ENCODE assay signal across 15 cellular contexts in the genomic region with DNA sequence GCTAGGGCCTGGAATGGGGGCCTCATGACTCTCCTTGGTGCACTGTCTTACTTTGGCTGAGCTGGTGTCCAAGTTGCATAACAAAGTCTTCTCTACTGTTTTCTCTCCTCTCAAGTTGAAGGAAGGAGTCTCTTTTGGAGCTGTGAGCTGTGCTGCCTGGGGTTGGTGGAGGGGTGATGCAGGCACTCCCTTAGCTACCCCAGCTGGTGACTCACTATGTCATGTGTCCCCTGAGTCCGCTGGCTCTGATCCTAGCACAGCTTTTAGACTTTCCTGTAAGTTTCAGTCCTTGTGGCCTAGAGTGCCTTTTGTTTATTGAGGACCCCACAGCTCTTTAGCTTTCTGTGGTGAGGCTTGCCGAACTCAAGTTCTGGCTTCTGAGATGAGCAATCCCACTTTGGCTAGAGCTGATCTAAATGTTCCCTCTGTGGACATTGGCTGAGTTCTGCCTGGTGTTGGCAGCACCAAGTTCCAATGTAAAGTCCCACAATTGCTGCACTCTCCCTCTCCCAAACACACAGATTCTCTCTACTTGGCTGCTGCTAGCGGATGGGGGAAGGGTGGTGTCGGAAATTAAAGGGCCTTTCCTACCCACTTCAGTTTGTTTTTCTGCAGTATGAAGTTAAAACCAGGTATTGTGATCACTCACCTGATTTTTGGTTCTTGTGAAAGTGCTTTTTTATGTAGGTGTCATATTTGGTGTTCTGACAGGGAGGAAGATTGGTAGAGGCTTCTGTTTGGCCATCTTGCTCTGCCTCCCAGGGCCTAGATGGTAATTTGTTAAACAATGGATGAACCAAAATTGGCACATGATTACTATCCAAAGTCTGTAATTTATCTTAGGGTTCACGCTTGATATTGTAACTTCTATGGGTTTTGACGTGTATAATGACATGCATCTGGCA.
DNase-seq lines count a peak whose midpoint lies in the region; ATAC-seq and FAIRE-seq lines count a peak whose summit lies in the region.
"Had no signal": no experiment of that assay in that cellular context is flagged by ENCODE, and none has a peak within 500 bp of the region (broad histone marks: within the 10 kb centered on the region; RNA-seq: fewer than 3 reads in every experiment).

No MANE protein-coding gene starts in this region.

- H3K27ac Mint-ChIP-seq in activated naive CD8-positive, alpha-beta T cell treated with anti-CD3 and anti-CD28 coated beads, Interleukin-2, amount 50 U/mL, for 24 hours, result peak overlapping the region; percentile 0
- H3K27ac Mint-ChIP-seq in T-cell, result no peak overlapping the region
- H3K27ac Mint-ChIP-seq: memory B cell, type B pancreatic cell had no signal

- no peak overlapping the region for H3K4me3 ChIP-seq in small intestine (ENCODE audit: low read depth in 1 of 2, low read length in 2 of 2)

- POLR2A ChIA-PET in T-cell (lab: Charles Lee), result no interaction called here

- peaks cover 2% of the 10 kb centered on the region for H3K36me3 Mint-ChIP-seq in activated naive CD8-positive, alpha-beta T cell treated with anti-CD3 and anti-CD28 coated beads, Interleukin-2, amount 50 U/mL, for 24 hours (ENCODE audit: low read depth)
- H3K36me3 Mint-ChIP-seq in T-cell, result peaks cover 15% of the 10 kb centered on the region
- H3K36me3 Mint-ChIP-seq: type B pancreatic cell had no signal

- CTCF ChIA-PET in T-cell (lab: Charles Lee), result no interaction called here

- in situ Hi-C loops in ACHN (cut with HindIII; ENCODE audit: low pct_ligation_motif_present, low pct_unique_long_range_greater_than_20kb, low sequenced_read_pairs), result no loop called here

- H3K36me3 ChIP-seq in small intestine (ENCODE audit: control insufficient read depth in 2 of 2, insufficient read depth in 2 of 2, low read length in 2 of 2), result no peaks in the 10 kb centered on the region
- H3K36me3 ChIP-seq: neutrophil had no signal

- H3K27me3 ChIP-seq in small intestine (ENCODE audit: control insufficient read depth in 2 of 2, insufficient read depth in 2 of 2, low read length in 2 of 2), result no peaks in the 10 kb centered on the region
- H3K27me3 ChIP-seq: neutrophil had no signal

- H3K4me1 Mint-ChIP-seq in activated naive CD8-positive, alpha-beta T cell treated with anti-CD3 and anti-CD28 coated beads, Interleukin-2, amount 50 U/mL, for 24 hours, result no peaks in the 10 kb centered on the region
- peaks cover 6 to 19% (median 6%) of the 10 kb centered on the region in 3 donors for H3K4me1 Mint-ChIP-seq in T-cell

- no peak overlapping the region for H3K4me3 Mint-ChIP-seq in activated naive CD8-positive, alpha-beta T cell treated with anti-CD3 and anti-CD28 coated beads, Interleukin-2, amount 50 U/mL, for 24 hours
- H3K4me3 Mint-ChIP-seq in T-cell, result no peak overlapping the region
- H3K4me3 Mint-ChIP-seq: memory B cell, type B pancreatic cell had no signal

- DNase-seq in ACHN (peak; percentile 27), LHCN-M2 (ENCODE audit: low read depth) (peak; percentile 33), glomerular visceral epithelial cell (ENCODE audit: extremely low spot score) (peak; percentile 9), NCI-H345 (lab: John Stamatoyannopoulos, UW) (no peak), small intestine (no peak), T-cell (no peak)
- no peak for DNase-seq in activated naive CD8-positive, alpha-beta T cell treated with anti-CD3 and anti-CD28 coated beads, Interleukin-2, amount 50 U/mL, for 24 hours
- DNase-seq: Caco-2, NCI-H1105, SK-N-SH had no signal

- H3K9me3 ChIP-seq in small intestine (ENCODE audit: control insufficient read depth, low read depth), result no peaks in the 10 kb centered on the region
- H3K9me3 ChIP-seq: Caco-2, neutrophil, SK-N-SH had no signal

- no peak for FAIRE-seq in small intestine (lab: Jason Lieb, UNC)

- ATAC-seq in activated naive CD8-positive, alpha-beta T cell treated with anti-CD3 and anti-CD28 coated beads, Interleukin-2, amount 50 U/mL, for 24 hours, result no peak
- ATAC-seq in HG02840 (IDR thresholded peaks at IDR 0.05; ENCODE audit: low FRiP score, unreplicated experiment) (no peak), T-cell (replicated peaks in 1 of 4) (no peak)

- WGBS in small intestine, 3 donors, result 92 to 95% (median 93%) methylated on average over 6 of the region's 6 CpGs

- no peaks in the 10 kb centered on the region for H3K27me3 Mint-ChIP-seq in activated naive CD8-positive, alpha-beta T cell treated with anti-CD3 and anti-CD28 coated beads, Interleukin-2, amount 50 U/mL, for 24 hours
- no peaks in the 10 kb centered on the region for H3K27me3 Mint-ChIP-seq in T-cell
- H3K27me3 Mint-ChIP-seq: brain, memory B cell, type B pancreatic cell had no signal

- H3K27ac ChIP-seq in small intestine (ENCODE audit: low read depth in 1 of 2, low read length in 1 of 2), result no peak overlapping the region
- H3K27ac ChIP-seq: neutrophil had no signal

- peaks cover 4% of the 10 kb centered on the region for H3K9me3 Mint-ChIP-seq in activated naive CD8-positive, alpha-beta T cell treated with anti-CD3 and anti-CD28 coated beads, Interleukin-2, amount 50 U/mL, for 24 hours
- H3K9me3 Mint-ChIP-seq in T-cell, result no peaks in the 10 kb centered on the region
- H3K9me3 Mint-ChIP-seq: memory B cell had no signal

- H3K4me1 ChIP-seq in small intestine (ENCODE audit: control insufficient read depth in 2 of 2, insufficient read depth in 1 of 2, low read depth in 1 of 2, low read length in 1 of 2), result no peaks in the 10 kb centered on the region

Comparison
In these comparisons a context has a peak if more than half of its experiments do, and no peak if none do; other contexts are left out.
1. DNase-seq: peak in ACHN (single experiment), LHCN-M2 (single experiment) and glomerular visceral epithelial cell (single experiment); none in activated naive CD8-positive, alpha-beta T cell treated with anti-CD3 and anti-CD28 coated beads, Interleukin-2, amount 50 U/mL, for 24 hours (single experiment), NCI-H345 (single experiment), small intestine (single experiment) and T-cell (0 of 34).